In genomic region chr18:24189007-24189528, GRCh38 we compare ENCODE assay signal across 10 cellular contexts. TPM values are rescaled to one million over a fixed set of nuclear protein-coding genes. Genes with fewer than 3 reads are reported as not detected.
DNase-seq lines count a peak whose midpoint lies in the region; ATAC-seq and TF ChIP-seq lines count a peak whose summit lies in the region.
"Had no signal": no experiment of that assay in that cellular context is flagged by ENCODE, and none has a peak within 500 bp of the region (broad histone marks: within the 10 kb centered on the region; RNA-seq: fewer than 3 reads in every experiment).

No MANE protein-coding gene starts in this region.

- H3K27me3 Mint-ChIP-seq in activated CD4-positive, alpha-beta T cell treated with anti-CD3 and anti-CD28 coated beads, Interleukin-2, amount 10 ng/mL, durations not matched to agents 24 days and 14 days: peaks cover 33% of the 10 kb centered on the region
- H3K27me3 Mint-ChIP-seq: progenitor cell of endocrine pancreas had no signal

- H3K27me3 ChIP-seq in layer of hippocampus (ENCODE audit: control insufficient read depth, insufficient read depth, low read length) (no peaks in the 10 kb centered on the region), brain microvascular endothelial cell (replicated peaks) (no peaks in the 10 kb centered on the region)

- intact Hi-C loops in mucosa of descending colon (cut with DNase I, micrococcal nuclease): no loop called here
- intact Hi-C loops in activated CD4-positive, alpha-beta T cell treated with anti-CD3 and anti-CD28 coated beads, Interleukin-2, amount 10 ng/mL, durations not matched to agents 24 days and 14 days (cut with micrococcal nuclease): no loop called here

- H3K4me3 ChIP-seq in mucosa of descending colon (no peak overlapping the region), brain microvascular endothelial cell (ENCODE audit: low read depth, low read length) (no peak overlapping the region)

- TF ChIP-seq CTCF in mucosa of descending colon (IDR thresholded peaks at IDR 0.05): no peak
- TF ChIP-seq CTCF in brain microvascular endothelial cell (IDR thresholded peaks at IDR 0.05; ENCODE audit: low read depth, low read length, missing control alignments): no peak

- no peak for TF ChIP-seq POLR2A in GM18505 (IDR thresholded peaks at IDR 0.05; ENCODE audit: borderline replicate concordance, extremely low read depth, insufficient read depth, insufficient read length)

- no peaks in the 10 kb centered on the region for H3K4me1 ChIP-seq in mucosa of descending colon (ENCODE audit: low read depth)

- DNase-seq in mucosa of descending colon (no peak), brain microvascular endothelial cell (no peak)
- DNase-seq in activated naive CD4-positive, alpha-beta T cell (lab: John Stamatoyannopoulos, UW): no peak
- no peak for DNase-seq in activated CD4-positive, alpha-beta T cell treated with anti-CD3 and anti-CD28 coated beads, Interleukin-2, amount 10 ng/mL, durations not matched to agents 24 days and 14 days
- DNase-seq: stimulated activated naive CD8-positive, alpha-beta T cell treated with anti-CD3 and anti-CD28 coated beads, Interleukin-15, Interleukin-2, amounts not matched to agents 100 U/mL and 50 U/mL, for 24 hours had no signal

- no peaks in the 10 kb centered on the region for H3K9me3 ChIP-seq in mucosa of descending colon

- in situ Hi-C loops in brain microvascular endothelial cell (cut with HindIII; ENCODE audit: low pct_ligation_motif_present, low sequenced_read_pairs): no loop called here

- H3K27ac Mint-ChIP-seq in activated CD4-positive, alpha-beta T cell treated with anti-CD3 and anti-CD28 coated beads, Interleukin-2, amount 10 ng/mL, durations not matched to agents 24 days and 14 days: no peak overlapping the region
- H3K27ac Mint-ChIP-seq: progenitor cell of endocrine pancreas had no signal

- H3K4me1 Mint-ChIP-seq in activated CD4-positive, alpha-beta T cell treated with anti-CD3 and anti-CD28 coated beads, Interleukin-2, amount 10 ng/mL, durations not matched to agents 24 days and 14 days: no peaks in the 10 kb centered on the region

- H3K36me3 ChIP-seq in mucosa of descending colon (ENCODE audit: low read depth) (no peaks in the 10 kb centered on the region), brain microvascular endothelial cell (replicated peaks) (no peaks in the 10 kb centered on the region)

- no peaks in the 10 kb centered on the region for H3K36me3 Mint-ChIP-seq in activated CD4-positive, alpha-beta T cell treated with anti-CD3 and anti-CD28 coated beads, Interleukin-2, amount 10 ng/mL, durations not matched to agents 24 days and 14 days (ENCODE audit: low read depth)

- H3K9me3 Mint-ChIP-seq in activated CD4-positive, alpha-beta T cell treated with anti-CD3 and anti-CD28 coated beads, Interleukin-2, amount 10 ng/mL, durations not matched to agents 24 days and 14 days: no peaks in the 10 kb centered on the region

- H3K4me3 Mint-ChIP-seq in activated CD4-positive, alpha-beta T cell treated with anti-CD3 and anti-CD28 coated beads, Interleukin-2, amount 10 ng/mL, durations not matched to agents 24 days and 14 days: no peak overlapping the region

- H3K27ac ChIP-seq in layer of hippocampus (ENCODE audit: low read depth, low read length) (peak overlapping the region; percentile 8), brain microvascular endothelial cell (no peak overlapping the region)

- ATAC-seq in GM18505 (IDR thresholded peaks at IDR 0.05; ENCODE audit: unreplicated experiment) (peak; percentile 63), GM21529 (IDR thresholded peaks at IDR 0.05; ENCODE audit: unreplicated experiment) (peak; percentile 82), HG03432 (IDR thresholded peaks at IDR 0.05; ENCODE audit: unreplicated experiment) (peak; percentile 90), mucosa of descending colon (no peak)
- ATAC-seq: stimulated activated naive CD8-positive, alpha-beta T cell treated with anti-CD3 and anti-CD28 coated beads, Interleukin-15, Interleukin-2, amounts not matched to agents 100 U/mL and 50 U/mL, for 24 hours had no signal

RNA-seq across cellular contexts. Expression of gene CABYR, which starts 50.2 kb away (rescaled TPM):
- total RNA-seq in mucosa of descending colon: 1 to 10 TPM in 1 of 3 donors, under 1 TPM in 2; 0.41 to 1.4 (median 0.48) TPM
- total RNA-seq in activated CD4-positive, alpha-beta T cell treated with anti-CD3 and anti-CD28 coated beads, Interleukin-2, amount 10 ng/mL, durations not matched to agents 24 days and 14 days: 0.36 and 1.3 TPM in 2 replicates
